1 cellular context compared by ENCODE assay signal in genomic region chr2:102418421-102418961, GRCh38.
TF ChIP-seq lines count a peak whose summit lies in the region.

No MANE protein-coding gene starts in this region.

TF ChIP-seq in K562, 482 proteins besides CTCF, POLR2A, EP300 and RAD21 (continued from another document and continues in another):
- TF ChIP-seq HMBOX1 (IDR thresholded peaks at IDR 0.05) (peak; percentile 98), ZNF41 (CRISPR knock-in tag; conservative IDR thresholded peaks at IDR 0.05) (no peak), ARNT (IDR thresholded peaks at IDR 0.05) (peak in 1 of 2 experiments; percentile 54; a peak in 1 of 4 replicates), RREB1 (CRISPR knock-in tag; IDR thresholded peaks at IDR 0.05) (no peak), MEF2A (IDR thresholded peaks at IDR 0.05; ENCODE audit: control insufficient read depth, low read depth, low read length) (no peak), SOX6 (IDR thresholded peaks at IDR 0.05) (peak; percentile 71), NEUROD1 (IDR thresholded peaks at IDR 0.05; ENCODE audit: borderline replicate concordance, low read depth, low read length, partially characterized antibody) (no peak), BHLHE40 (IDR thresholded peaks at IDR 0.05; ENCODE audit: low read length) (no peak), POLR2H (tag; IDR thresholded peaks at IDR 0.05; ENCODE audit: low read depth) (peak; percentile 89), RNF2 (IDR thresholded peaks at IDR 0.05) (0 out of 2 replicates have a peak, but pooled peaks have one; percentile 67), TBL1XR1 (IDR thresholded peaks at IDR 0.05; ENCODE audit: low read length in 2 of 2) (no peak), BRCA1 (IDR thresholded peaks at IDR 0.05) (no peak), BRCA1 (CRISPR knock-in tag; IDR thresholded peaks at IDR 0.05) (no peak), BRD9 (IDR thresholded peaks at IDR 0.05; ENCODE audit: low read depth, partially characterized antibody) (peak; percentile 39), CUX1 (CRISPR knock-in tag; IDR thresholded peaks at IDR 0.05) (no peak), ILF3 (IDR thresholded peaks at IDR 0.05; ENCODE audit: borderline replicate concordance) (no peak), LARP7 (IDR thresholded peaks at IDR 0.05) (no peak), ATF3 (IDR thresholded peaks at IDR 0.05) (peak; percentile 51; the same call in 1 of the 2 replicates), ATF3 (CRISPR knock-in tag; conservative IDR thresholded peaks at IDR 0.05) (no peak), ZNF23 (CRISPR knock-in tag; IDR thresholded peaks at IDR 0.05) (no peak), L3MBTL2 (IDR thresholded peaks at IDR 0.05) (no peak), NBN (IDR thresholded peaks at IDR 0.05; ENCODE audit: low read depth) (peak; percentile 62; the same call in 1 of the 2 replicates), ADNP (tag; IDR thresholded peaks at IDR 0.05) (peak; percentile 63; the same call in 1 of the 2 replicates), DNMT1 (IDR thresholded peaks at IDR 0.05) (no peak), ARID4B (CRISPR knock-in tag; IDR thresholded peaks at IDR 0.05) (no peak), CTBP1 (IDR thresholded peaks at IDR 0.05; ENCODE audit: borderline replicate concordance) (peak; percentile 91), MAFF (IDR thresholded peaks at IDR 0.05; ENCODE audit: low read length) (peak; percentile 63; the same call in 1 of the 2 replicates), ZC3H11A (IDR thresholded peaks at IDR 0.05; ENCODE audit: low read depth, low read length) (no peak), THAP7 (CRISPR knock-in tag; IDR thresholded peaks at IDR 0.05) (no peak), DDX20 (tag; IDR thresholded peaks at IDR 0.05; ENCODE audit: low read depth) (0 out of 2 replicates have a peak, but pooled peaks have one; percentile 26), CEBPG (CRISPR knock-in tag; IDR thresholded peaks at IDR 0.05) (no peak), CEBPG (tag; conservative IDR thresholded peaks at IDR 0.05 in 1 of 2, IDR thresholded peaks at IDR 0.05 in 1 of 2) (peak; percentile 84 to 90), SMAD1 (IDR thresholded peaks at IDR 0.05; ENCODE audit: low read depth, low read length, partially characterized antibody) (no peak), ATF7 (IDR thresholded peaks at IDR 0.05) (peak; percentile 58; the same call in 1 of the 2 replicates), RCOR1 (IDR thresholded peaks at IDR 0.05; ENCODE audit: borderline replicate concordance in 1 of 2, low read depth in 2 of 2, low read length in 2 of 2) (peak in 1 of 2 experiments; percentile 91; a peak in 2 of 4 replicates), ELF2 (CRISPR knock-in tag; IDR thresholded peaks at IDR 0.05) (no peak)
- TF ChIP-seq, protein P1, sequence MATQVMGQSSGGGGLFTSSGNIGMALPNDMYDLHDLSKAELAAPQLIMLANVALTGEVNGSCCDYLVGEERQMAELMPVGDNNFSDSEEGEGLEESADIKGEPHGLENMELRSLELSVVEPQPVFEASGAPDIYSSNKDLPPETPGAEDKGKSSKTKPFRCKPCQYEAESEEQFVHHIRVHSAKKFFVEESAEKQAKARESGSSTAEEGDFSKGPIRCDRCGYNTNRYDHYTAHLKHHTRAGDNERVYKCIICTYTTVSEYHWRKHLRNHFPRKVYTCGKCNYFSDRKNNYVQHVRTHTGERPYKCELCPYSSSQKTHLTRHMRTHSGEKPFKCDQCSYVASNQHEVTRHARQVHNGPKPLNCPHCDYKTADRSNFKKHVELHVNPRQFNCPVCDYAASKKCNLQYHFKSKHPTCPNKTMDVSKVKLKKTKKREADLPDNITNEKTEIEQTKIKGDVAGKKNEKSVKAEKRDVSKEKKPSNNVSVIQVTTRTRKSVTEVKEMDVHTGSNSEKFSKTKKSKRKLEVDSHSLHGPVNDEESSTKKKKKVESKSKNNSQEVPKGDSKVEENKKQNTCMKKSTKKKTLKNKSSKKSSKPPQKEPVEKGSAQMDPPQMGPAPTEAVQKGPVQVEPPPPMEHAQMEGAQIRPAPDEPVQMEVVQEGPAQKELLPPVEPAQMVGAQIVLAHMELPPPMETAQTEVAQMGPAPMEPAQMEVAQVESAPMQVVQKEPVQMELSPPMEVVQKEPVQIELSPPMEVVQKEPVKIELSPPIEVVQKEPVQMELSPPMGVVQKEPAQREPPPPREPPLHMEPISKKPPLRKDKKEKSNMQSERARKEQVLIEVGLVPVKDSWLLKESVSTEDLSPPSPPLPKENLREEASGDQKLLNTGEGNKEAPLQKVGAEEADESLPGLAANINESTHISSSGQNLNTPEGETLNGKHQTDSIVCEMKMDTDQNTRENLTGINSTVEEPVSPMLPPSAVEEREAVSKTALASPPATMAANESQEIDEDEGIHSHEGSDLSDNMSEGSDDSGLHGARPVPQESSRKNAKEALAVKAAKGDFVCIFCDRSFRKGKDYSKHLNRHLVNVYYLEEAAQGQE (CRISPR knock-in tag; IDR thresholded peaks at IDR 0.05; ENCODE audit: low read depth) = no peak
- TF ChIP-seq, protein P2, sequence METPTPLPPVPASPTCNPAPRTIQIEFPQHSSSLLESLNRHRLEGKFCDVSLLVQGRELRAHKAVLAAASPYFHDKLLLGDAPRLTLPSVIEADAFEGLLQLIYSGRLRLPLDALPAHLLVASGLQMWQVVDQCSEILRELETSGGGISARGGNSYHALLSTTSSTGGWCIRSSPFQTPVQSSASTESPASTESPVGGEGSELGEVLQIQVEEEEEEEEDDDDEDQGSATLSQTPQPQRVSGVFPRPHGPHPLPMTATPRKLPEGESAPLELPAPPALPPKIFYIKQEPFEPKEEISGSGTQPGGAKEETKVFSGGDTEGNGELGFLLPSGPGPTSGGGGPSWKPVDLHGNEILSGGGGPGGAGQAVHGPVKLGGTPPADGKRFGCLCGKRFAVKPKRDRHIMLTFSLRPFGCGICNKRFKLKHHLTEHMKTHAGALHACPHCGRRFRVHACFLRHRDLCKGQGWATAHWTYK (CRISPR knock-in tag; IDR thresholded peaks at IDR 0.05) = 0 out of 2 replicates have a peak, but pooled peaks have one; percentile 30
